Comparison of ENCODE assay signal across 12 cellular contexts in the genomic region with DNA sequence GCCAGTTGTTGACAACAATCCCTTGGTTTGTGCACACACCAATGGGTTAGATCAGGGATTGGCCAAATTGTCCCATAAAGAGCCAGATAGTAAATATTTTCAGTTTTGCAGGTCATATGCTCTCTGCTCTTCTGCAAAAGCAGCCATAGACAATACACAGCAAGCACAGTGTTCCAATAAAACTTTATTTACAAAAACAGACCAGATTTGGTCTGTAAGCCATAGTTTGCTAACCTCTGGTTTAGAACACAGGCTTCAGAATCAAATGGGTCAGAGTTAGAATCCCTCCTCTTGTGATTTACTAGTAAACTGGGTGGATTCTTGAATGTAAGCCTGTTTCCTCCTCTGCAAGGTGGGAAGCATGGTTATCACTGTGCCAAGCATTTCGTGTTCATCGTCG.
DNase-seq lines count a peak whose midpoint lies in the region; ATAC-seq and TF ChIP-seq lines count a peak whose summit lies in the region.
"Had no signal": no experiment of that assay in that cellular context is flagged by ENCODE, and none has a peak within 500 bp of the region (broad histone marks: within the 10 kb centered on the region; RNA-seq: fewer than 3 reads in every experiment).

No MANE protein-coding gene starts in this region.

- H3K36me3 ChIP-seq in heart right ventricle: no peaks in the 10 kb centered on the region
- no peaks in the 10 kb centered on the region for H3K36me3 ChIP-seq in esophagus muscularis mucosa
- H3K36me3 ChIP-seq in stomach smooth muscle (ENCODE audit: control insufficient read depth in 2 of 2, insufficient read depth in 2 of 2, low read length in 2 of 2): no peaks in the 10 kb centered on the region

- peak overlapping the region in 6 of 10 donors; percentile 54 to 75 (median 63) for H3K27ac ChIP-seq in heart right ventricle
- peak overlapping the region; percentile 64 to 74 (median 70) for H3K27ac ChIP-seq in esophagus muscularis mucosa (replicated peaks in 1 of 4)
- peak overlapping the region; percentile 82 for H3K27ac ChIP-seq in stomach smooth muscle (ENCODE audit: low read length)

- WGBS in heart right ventricle, 2 donors: 84 to 85% methylated on average over 3 of the region's 3 CpGs
- WGBS in esophagus muscularis mucosa: 97% methylated on average over 3 of the region's 3 CpGs

- H3K27me3 ChIP-seq in heart right ventricle: peaks cover 0 to 8% (median 0%) of the 10 kb centered on the region in 7 donors
- no peaks in the 10 kb centered on the region for H3K27me3 ChIP-seq in esophagus muscularis mucosa
- H3K27me3 ChIP-seq in stomach smooth muscle (ENCODE audit: control insufficient read depth in 1 of 2, insufficient read depth in 2 of 2, low read length in 2 of 2): no peaks in the 10 kb centered on the region

- no peaks in the 10 kb centered on the region for H3K9me3 Mint-ChIP-seq in activated T-helper 17 cell treated with anti-CD3 and anti-CD28 coated beads, Interleukin-2, amount 50 U/mL, for 72 hours
- H3K9me3 Mint-ChIP-seq: CD4-positive, alpha-beta T cell had no signal

- peaks cover 0 to 59% (median 22%) of the 10 kb centered on the region in 9 donors for H3K4me1 ChIP-seq in heart right ventricle
- H3K4me1 ChIP-seq in esophagus muscularis mucosa: peaks cover 15 to 44% (median 33%) of the 10 kb centered on the region in 4 donors
- peaks cover 37% of the 10 kb centered on the region for H3K4me1 ChIP-seq in stomach smooth muscle (ENCODE audit: control insufficient read depth, insufficient read depth, low read length)

- peaks cover 14% of the 10 kb centered on the region for H3K4me1 Mint-ChIP-seq in activated T-helper 17 cell treated with anti-CD3 and anti-CD28 coated beads, Interleukin-2, amount 50 U/mL, for 72 hours

- no peak for TF ChIP-seq POLR2A in esophagus muscularis mucosa (IDR thresholded peaks at IDR 0.05; ENCODE audit: low read depth)

- DNase-seq in heart right ventricle (no peak), left ventricle myocardium superior (no peak), esophagus muscularis mucosa (ENCODE audit: extremely low spot score) (no peak), NCI-H146 (lab: John Stamatoyannopoulos, UW) (no peak), AML-193 (lab: John Stamatoyannopoulos, UW) (no peak)
- DNase-seq: CD4-positive, alpha-beta T cell; NCI-H1694; NCI-H345 had no signal

- ATAC-seq in heart right ventricle (no peak), left ventricle myocardium superior (no peak), HG03097 (IDR thresholded peaks at IDR 0.05; ENCODE audit: low FRiP score, unreplicated experiment) (no peak)
- no peak for ATAC-seq in activated T-helper 17 cell treated with anti-CD3 and anti-CD28 coated beads, Interleukin-2, amount 50 U/mL, for 72 hours (replicated peaks)
- ATAC-seq: HCT116 had no signal

- H3K27me3 Mint-ChIP-seq in activated T-helper 17 cell treated with anti-CD3 and anti-CD28 coated beads, Interleukin-2, amount 50 U/mL, for 72 hours: peaks cover 18% of the 10 kb centered on the region

- H3K4me3 Mint-ChIP-seq in activated T-helper 17 cell treated with anti-CD3 and anti-CD28 coated beads, Interleukin-2, amount 50 U/mL, for 72 hours: peak overlapping the region; percentile 40
- H3K4me3 Mint-ChIP-seq: CD4-positive, alpha-beta T cell had no signal

- no peaks in the 10 kb centered on the region for H3K9me3 ChIP-seq in heart right ventricle
- no peaks in the 10 kb centered on the region for H3K9me3 ChIP-seq in esophagus muscularis mucosa
- no peaks in the 10 kb centered on the region for H3K9me3 ChIP-seq in stomach smooth muscle (ENCODE audit: control insufficient read depth in 2 of 2, low read length in 2 of 2)

- H3K9ac ChIP-seq in stomach smooth muscle (ENCODE audit: low read length in 2 of 2): no peak overlapping the region

- H3K27ac Mint-ChIP-seq in activated T-helper 17 cell treated with anti-CD3 and anti-CD28 coated beads, Interleukin-2, amount 50 U/mL, for 72 hours: no peak overlapping the region
- H3K27ac Mint-ChIP-seq: CD4-positive, alpha-beta T cell had no signal

- H3K4me3 ChIP-seq in heart right ventricle (no peak overlapping the region), esophagus muscularis mucosa (no peak overlapping the region), stomach smooth muscle (ENCODE audit: low read length in 2 of 2) (no peak overlapping the region)

- no peak for TF ChIP-seq EP300 in esophagus muscularis mucosa (IDR thresholded peaks at IDR 0.05)

- TF ChIP-seq CTCF in heart right ventricle (IDR thresholded peaks at IDR 0.05) (no peak), esophagus muscularis mucosa (IDR thresholded peaks at IDR 0.05) (no peak)

- intact Hi-C loops in heart right ventricle (cut with DNase I) (loop anchor here in 2 of 10 donors (5.0 kb wide), 2 partner anchors 63 to 68 kb away; partner anchors contain the start of gene EFHD2 (in 1 of the 2)), left ventricle myocardium superior (cut with micrococcal nuclease) (no loop called here), esophagus muscularis mucosa (cut with DNase I) (no loop called here)

- no peaks in the 10 kb centered on the region for H3K36me3 Mint-ChIP-seq in activated T-helper 17 cell treated with anti-CD3 and anti-CD28 coated beads, Interleukin-2, amount 50 U/mL, for 72 hours (ENCODE audit: low read depth)
